Comparison of ENCODE assay signal across 8 cellular contexts in genomic region chr14:101705733-101706508, GRCh38. TPM values are rescaled to one million over a fixed set of nuclear protein-coding genes. Genes with fewer than 3 reads are reported as not detected.
DNase-seq lines count a peak whose midpoint lies in the region; ATAC-seq and TF ChIP-seq lines count a peak whose summit lies in the region.

No MANE protein-coding gene starts in this region.

- TF ChIP-seq RAD21 in liver (IDR thresholded peaks at IDR 0.05): no peak

- H3K4me3 ChIP-seq in body of pancreas (no peak overlapping the region), liver (ENCODE audit: low read depth in 1 of 3, low read length in 3 of 3) (peak overlapping the region in 1 of 3 donors; percentile 21)

- peaks cover 29% of the 10 kb centered on the region for H3K27me3 Mint-ChIP-seq in T-helper 2 cell treated with Interferon-gamma antibody and Interleukin-4, amounts not matched to agents 5 μg/mL and 100 μg/mL, for 36 hours (ENCODE audit: low read depth)

- peaks cover 3% of the 10 kb centered on the region for H3K36me3 Mint-ChIP-seq in T-helper 2 cell treated with Interferon-gamma antibody and Interleukin-4, amounts not matched to agents 5 μg/mL and 100 μg/mL, for 36 hours (ENCODE audit: low read depth)

- intact Hi-C loops in body of pancreas (cut with DNase I): no loop called here

- H3K4me1 Mint-ChIP-seq in T-helper 2 cell treated with Interferon-gamma antibody and Interleukin-4, amounts not matched to agents 5 μg/mL and 100 μg/mL, for 36 hours (ENCODE audit: low read depth): peaks cover 25% of the 10 kb centered on the region

- H3K9me3 Mint-ChIP-seq in T-helper 2 cell treated with Interferon-gamma antibody and Interleukin-4, amounts not matched to agents 5 μg/mL and 100 μg/mL, for 36 hours: no peaks in the 10 kb centered on the region

- H3K4me3 Mint-ChIP-seq in T-helper 2 cell treated with Interferon-gamma antibody and Interleukin-4, amounts not matched to agents 5 μg/mL and 100 μg/mL, for 36 hours: peak overlapping the region; percentile 29

- H3K27me3 ChIP-seq in body of pancreas (no peaks in the 10 kb centered on the region), liver (ENCODE audit: control insufficient read depth in 4 of 4, insufficient read depth in 4 of 4, low read length in 3 of 4) (no peaks in the 10 kb centered on the region)

- TF ChIP-seq CTCF in body of pancreas (IDR thresholded peaks at IDR 0.05) (no peak), liver (IDR thresholded peaks at IDR 0.05; ENCODE audit: low read depth, low read length, missing input control) (no peak)

- no peak for TF ChIP-seq POLR2A in body of pancreas (IDR thresholded peaks at IDR 0.05)

- WGBS in body of pancreas, 2 donors: 22 to 40% methylated on average over 2 to 69 of the region's 73 CpGs
- WGBS in liver: 40% methylated on average over 73 of the region's 73 CpGs

- peak overlapping the region; percentile 31 for H3K27ac Mint-ChIP-seq in T-helper 2 cell treated with Interferon-gamma antibody and Interleukin-4, amounts not matched to agents 5 μg/mL and 100 μg/mL, for 36 hours

- H3K9me3 ChIP-seq in body of pancreas (no peaks in the 10 kb centered on the region), liver (ENCODE audit: control insufficient read depth in 4 of 4, low read length in 3 of 4) (no peaks in the 10 kb centered on the region)

- peak; percentile 32 for DNase-seq in T-helper 2 cell treated with Interferon-gamma antibody and Interleukin-4, amounts not matched to agents 5 μg/mL and 100 μg/mL, for 36 hours (ENCODE audit: low spot score)
- DNase-seq in body of pancreas (peak in 3 of 4 donors; percentile 31 to 42 (median 34)), epidermal melanocyte (ENCODE audit: insufficient read length, low spot score) (no peak), ACHN (no peak)
- DNase-seq in stimulated activated CD4-positive, alpha-beta T cell treated with anti-CD3 and anti-CD28 coated beads, TNF-alpha, amount 100 ng/mL, for 48 hours (ENCODE audit: low read depth in 3 of 3): peak in 2 of 3 donors; percentile 32 to 48

- no peak overlapping the region for H3K9ac ChIP-seq in liver (ENCODE audit: low read depth in 1 of 2, low read length in 2 of 2)

- peak overlapping the region in 2 of 4 donors; percentile 49 to 58 for H3K27ac ChIP-seq in body of pancreas
- peak overlapping the region; percentile 50 to 61 for H3K27ac ChIP-seq in liver (ENCODE audit: low read depth in 1 of 2, low read length in 2 of 2)

- H3K4me1 ChIP-seq in body of pancreas (peaks cover 16% of the 10 kb centered on the region), liver (ENCODE audit: control insufficient read depth in 4 of 4, insufficient read depth in 4 of 4, low read length in 3 of 4) (peaks cover 5 to 17% (median 10%) of the 10 kb centered on the region in 4 donors)

- ATAC-seq in GM18511 (IDR thresholded peaks at IDR 0.05; ENCODE audit: unreplicated experiment) (peak; percentile 58), body of pancreas (peak; percentile 32), GM18519 (IDR thresholded peaks at IDR 0.05; ENCODE audit: low FRiP score, unreplicated experiment) (no peak)

- in situ Hi-C loops in ACHN (cut with HindIII; ENCODE audit: low pct_ligation_motif_present, low pct_unique_long_range_greater_than_20kb, low sequenced_read_pairs): no loop called here

- H3K36me3 ChIP-seq in body of pancreas (replicated peaks in 1 of 2; ENCODE audit: insufficient read depth in 1 of 2, low read depth in 2 of 2) (no peaks in the 10 kb centered on the region), liver (ENCODE audit: control insufficient read depth in 4 of 4, insufficient read depth in 3 of 4, low read depth in 1 of 4, low read length in 3 of 4) (no peaks in the 10 kb centered on the region)

TF ChIP-seq in liver, 16 proteins besides CTCF, POLR2A, EP300 and RAD21:
- TF ChIP-seq SP1 (IDR thresholded peaks at IDR 0.05): peak; percentile 37
- TF ChIP-seq REST (IDR thresholded peaks at IDR 0.05): no peak
TF ChIP-seq in liver: peak in this region for 1.

RNA-seq across cellular contexts. Expression of gene PPP2R5C, which starts 55.6 kb away (rescaled TPM):
- total RNA-seq in body of pancreas: 10 to 100 TPM; 59.0 to 77.6 TPM
- 10 to 100 TPM; 48.2 to 52.3 TPM for total RNA-seq in liver
- polyA plus RNA-seq in liver: 10 to 100 TPM; 33.5 to 39.6 TPM

Comparison
In these comparisons a context has a peak if more than half of its experiments do, and no peak if none do; other contexts are left out.
1. DNase-seq: peak in T-helper 2 cell treated with Interferon-gamma antibody and Interleukin-4, amounts not matched to agents 5 μg/mL and 100 μg/mL, for 36 hours (single experiment), body of pancreas (3 of 4) and stimulated activated CD4-positive, alpha-beta T cell treated with anti-CD3 and anti-CD28 coated beads, TNF-alpha, amount 100 ng/mL, for 48 hours (2 of 3); none in epidermal melanocyte (single experiment) and ACHN (single experiment).